1 cellular context compared by ENCODE assay signal in the genomic region with DNA sequence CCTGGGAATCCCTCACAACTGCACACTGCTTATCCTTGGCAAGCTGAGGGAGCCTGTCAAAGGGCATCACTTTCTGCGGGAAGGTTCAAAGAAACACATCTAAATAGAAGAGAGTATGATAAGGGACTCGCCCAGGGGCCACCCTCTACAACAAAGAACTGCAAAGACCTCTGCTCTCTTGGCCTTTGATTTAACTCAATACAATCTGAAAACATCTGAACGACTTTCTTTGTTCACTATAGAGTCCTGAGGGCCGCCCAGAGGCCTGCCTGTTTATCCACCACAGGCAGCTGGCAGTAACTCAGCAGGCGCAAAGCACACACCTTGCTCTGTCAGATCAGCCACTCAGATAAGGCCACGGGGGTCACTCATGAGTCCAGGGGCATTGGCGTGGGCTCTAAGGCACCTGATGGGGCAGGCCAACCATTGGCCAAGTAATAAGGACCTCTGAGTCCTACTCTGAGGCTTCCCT.
TF ChIP-seq lines count a peak whose summit lies in the region.

No MANE protein-coding gene starts in this region.

TF ChIP-seq in HepG2, 621 proteins besides CTCF, POLR2A, EP300 and RAD21 (continued from another document and continues in another):
- TF ChIP-seq, protein P1, sequence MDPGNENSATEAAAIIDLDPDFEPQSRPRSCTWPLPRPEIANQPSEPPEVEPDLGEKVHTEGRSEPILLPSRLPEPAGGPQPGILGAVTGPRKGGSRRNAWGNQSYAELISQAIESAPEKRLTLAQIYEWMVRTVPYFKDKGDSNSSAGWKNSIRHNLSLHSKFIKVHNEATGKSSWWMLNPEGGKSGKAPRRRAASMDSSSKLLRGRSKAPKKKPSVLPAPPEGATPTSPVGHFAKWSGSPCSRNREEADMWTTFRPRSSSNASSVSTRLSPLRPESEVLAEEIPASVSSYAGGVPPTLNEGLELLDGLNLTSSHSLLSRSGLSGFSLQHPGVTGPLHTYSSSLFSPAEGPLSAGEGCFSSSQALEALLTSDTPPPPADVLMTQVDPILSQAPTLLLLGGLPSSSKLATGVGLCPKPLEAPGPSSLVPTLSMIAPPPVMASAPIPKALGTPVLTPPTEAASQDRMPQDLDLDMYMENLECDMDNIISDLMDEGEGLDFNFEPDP (CRISPR knock-in tag; conservative IDR thresholded peaks at IDR 0.05) = no peak
- TF ChIP-seq DNMT3B (CRISPR knock-in tag; conservative IDR thresholded peaks at IDR 0.05) (no peak), ZNF703 (CRISPR knock-in tag; IDR thresholded peaks at IDR 0.05; ENCODE audit: borderline replicate concordance) (0 out of 2 replicates have a peak, but pooled peaks have one; percentile 42), TOE1 (CRISPR knock-in tag; IDR thresholded peaks at IDR 0.05) (no peak), TBL1XR1 (IDR thresholded peaks at IDR 0.05; ENCODE audit: borderline replicate concordance, low read length, partially characterized antibody) (no peak), SCMH1 (CRISPR knock-in tag; IDR thresholded peaks at IDR 0.05; ENCODE audit: borderline replicate concordance) (no peak), MLLT10 (CRISPR knock-in tag; IDR thresholded peaks at IDR 0.05) (no peak), IRF2 (CRISPR knock-in tag; IDR thresholded peaks at IDR 0.05) (peak; percentile 48; the same call in 1 of the 2 replicates), ZSCAN25 (CRISPR knock-in tag; IDR thresholded peaks at IDR 0.05) (no peak), SPEN (CRISPR knock-in tag; IDR thresholded peaks at IDR 0.05; ENCODE audit: low read depth) (no peak), POLR2AphosphoS2 (IDR thresholded peaks at IDR 0.05; ENCODE audit: low read depth, low read length) (no peak), ELF3 (CRISPR knock-in tag; IDR thresholded peaks at IDR 0.05) (no peak), NRL (CRISPR knock-in tag; IDR thresholded peaks at IDR 0.05; ENCODE audit: borderline replicate concordance) (no peak), ZNF263 (CRISPR knock-in tag; IDR thresholded peaks at IDR 0.05) (no peak), ZNF20 (CRISPR knock-in tag; IDR thresholded peaks at IDR 0.05) (no peak), ATF1 (CRISPR knock-in tag; IDR thresholded peaks at IDR 0.05) (no peak; the same call in 1 of the 2 replicates), NKX3-1 (CRISPR knock-in tag; IDR thresholded peaks at IDR 0.05) (no peak), ZNF839 (CRISPR knock-in tag; IDR thresholded peaks at IDR 0.05; ENCODE audit: borderline replicate concordance) (no peak), SALL2 (CRISPR knock-in tag; IDR thresholded peaks at IDR 0.05) (no peak), NR2C2 (CRISPR knock-in tag; IDR thresholded peaks at IDR 0.05; ENCODE audit: borderline replicate concordance) (peak; percentile 55; the same call in 1 of the 2 replicates), KDM4B (CRISPR knock-in tag; IDR thresholded peaks at IDR 0.05) (0 out of 2 replicates have a peak, but pooled peaks have one; percentile 28), ZNF570 (CRISPR knock-in tag; IDR thresholded peaks at IDR 0.05; ENCODE audit: borderline replicate concordance) (no peak)
- TF ChIP-seq, protein P2, sequence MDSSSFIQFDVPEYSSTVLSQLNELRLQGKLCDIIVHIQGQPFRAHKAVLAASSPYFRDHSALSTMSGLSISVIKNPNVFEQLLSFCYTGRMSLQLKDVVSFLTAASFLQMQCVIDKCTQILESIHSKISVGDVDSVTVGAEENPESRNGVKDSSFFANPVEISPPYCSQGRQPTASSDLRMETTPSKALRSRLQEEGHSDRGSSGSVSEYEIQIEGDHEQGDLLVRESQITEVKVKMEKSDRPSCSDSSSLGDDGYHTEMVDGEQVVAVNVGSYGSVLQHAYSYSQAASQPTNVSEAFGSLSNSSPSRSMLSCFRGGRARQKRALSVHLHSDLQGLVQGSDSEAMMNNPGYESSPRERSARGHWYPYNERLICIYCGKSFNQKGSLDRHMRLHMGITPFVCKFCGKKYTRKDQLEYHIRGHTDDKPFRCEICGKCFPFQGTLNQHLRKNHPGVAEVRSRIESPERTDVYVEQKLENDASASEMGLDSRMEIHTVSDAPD (CRISPR knock-in tag; IDR thresholded peaks at IDR 0.05) = peak; percentile 60; the same call in 1 of the 2 replicates
- TF ChIP-seq, protein P3, sequence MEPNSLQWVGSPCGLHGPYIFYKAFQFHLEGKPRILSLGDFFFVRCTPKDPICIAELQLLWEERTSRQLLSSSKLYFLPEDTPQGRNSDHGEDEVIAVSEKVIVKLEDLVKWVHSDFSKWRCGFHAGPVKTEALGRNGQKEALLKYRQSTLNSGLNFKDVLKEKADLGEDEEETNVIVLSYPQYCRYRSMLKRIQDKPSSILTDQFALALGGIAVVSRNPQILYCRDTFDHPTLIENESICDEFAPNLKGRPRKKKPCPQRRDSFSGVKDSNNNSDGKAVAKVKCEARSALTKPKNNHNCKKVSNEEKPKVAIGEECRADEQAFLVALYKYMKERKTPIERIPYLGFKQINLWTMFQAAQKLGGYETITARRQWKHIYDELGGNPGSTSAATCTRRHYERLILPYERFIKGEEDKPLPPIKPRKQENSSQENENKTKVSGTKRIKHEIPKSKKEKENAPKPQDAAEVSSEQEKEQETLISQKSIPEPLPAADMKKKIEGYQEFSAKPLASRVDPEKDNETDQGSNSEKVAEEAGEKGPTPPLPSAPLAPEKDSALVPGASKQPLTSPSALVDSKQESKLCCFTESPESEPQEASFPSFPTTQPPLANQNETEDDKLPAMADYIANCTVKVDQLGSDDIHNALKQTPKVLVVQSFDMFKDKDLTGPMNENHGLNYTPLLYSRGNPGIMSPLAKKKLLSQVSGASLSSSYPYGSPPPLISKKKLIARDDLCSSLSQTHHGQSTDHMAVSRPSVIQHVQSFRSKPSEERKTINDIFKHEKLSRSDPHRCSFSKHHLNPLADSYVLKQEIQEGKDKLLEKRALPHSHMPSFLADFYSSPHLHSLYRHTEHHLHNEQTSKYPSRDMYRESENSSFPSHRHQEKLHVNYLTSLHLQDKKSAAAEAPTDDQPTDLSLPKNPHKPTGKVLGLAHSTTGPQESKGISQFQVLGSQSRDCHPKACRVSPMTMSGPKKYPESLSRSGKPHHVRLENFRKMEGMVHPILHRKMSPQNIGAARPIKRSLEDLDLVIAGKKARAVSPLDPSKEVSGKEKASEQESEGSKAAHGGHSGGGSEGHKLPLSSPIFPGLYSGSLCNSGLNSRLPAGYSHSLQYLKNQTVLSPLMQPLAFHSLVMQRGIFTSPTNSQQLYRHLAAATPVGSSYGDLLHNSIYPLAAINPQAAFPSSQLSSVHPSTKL (CRISPR knock-in tag; IDR thresholded peaks at IDR 0.05) = peak; percentile 89; the same call in 1 of the 2 replicates
- TF ChIP-seq, protein P4, sequence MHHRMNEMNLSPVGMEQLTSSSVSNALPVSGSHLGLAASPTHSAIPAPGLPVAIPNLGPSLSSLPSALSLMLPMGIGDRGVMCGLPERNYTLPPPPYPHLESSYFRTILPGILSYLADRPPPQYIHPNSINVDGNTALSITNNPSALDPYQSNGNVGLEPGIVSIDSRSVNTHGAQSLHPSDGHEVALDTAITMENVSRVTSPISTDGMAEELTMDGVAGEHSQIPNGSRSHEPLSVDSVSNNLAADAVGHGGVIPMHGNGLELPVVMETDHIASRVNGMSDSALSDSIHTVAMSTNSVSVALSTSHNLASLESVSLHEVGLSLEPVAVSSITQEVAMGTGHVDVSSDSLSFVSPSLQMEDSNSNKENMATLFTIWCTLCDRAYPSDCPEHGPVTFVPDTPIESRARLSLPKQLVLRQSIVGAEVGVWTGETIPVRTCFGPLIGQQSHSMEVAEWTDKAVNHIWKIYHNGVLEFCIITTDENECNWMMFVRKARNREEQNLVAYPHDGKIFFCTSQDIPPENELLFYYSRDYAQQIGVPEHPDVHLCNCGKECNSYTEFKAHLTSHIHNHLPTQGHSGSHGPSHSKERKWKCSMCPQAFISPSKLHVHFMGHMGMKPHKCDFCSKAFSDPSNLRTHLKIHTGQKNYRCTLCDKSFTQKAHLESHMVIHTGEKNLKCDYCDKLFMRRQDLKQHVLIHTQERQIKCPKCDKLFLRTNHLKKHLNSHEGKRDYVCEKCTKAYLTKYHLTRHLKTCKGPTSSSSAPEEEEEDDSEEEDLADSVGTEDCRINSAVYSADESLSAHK (CRISPR knock-in tag; IDR thresholded peaks at IDR 0.05; ENCODE audit: borderline replicate concordance) = no peak
- TF ChIP-seq, protein P5, sequence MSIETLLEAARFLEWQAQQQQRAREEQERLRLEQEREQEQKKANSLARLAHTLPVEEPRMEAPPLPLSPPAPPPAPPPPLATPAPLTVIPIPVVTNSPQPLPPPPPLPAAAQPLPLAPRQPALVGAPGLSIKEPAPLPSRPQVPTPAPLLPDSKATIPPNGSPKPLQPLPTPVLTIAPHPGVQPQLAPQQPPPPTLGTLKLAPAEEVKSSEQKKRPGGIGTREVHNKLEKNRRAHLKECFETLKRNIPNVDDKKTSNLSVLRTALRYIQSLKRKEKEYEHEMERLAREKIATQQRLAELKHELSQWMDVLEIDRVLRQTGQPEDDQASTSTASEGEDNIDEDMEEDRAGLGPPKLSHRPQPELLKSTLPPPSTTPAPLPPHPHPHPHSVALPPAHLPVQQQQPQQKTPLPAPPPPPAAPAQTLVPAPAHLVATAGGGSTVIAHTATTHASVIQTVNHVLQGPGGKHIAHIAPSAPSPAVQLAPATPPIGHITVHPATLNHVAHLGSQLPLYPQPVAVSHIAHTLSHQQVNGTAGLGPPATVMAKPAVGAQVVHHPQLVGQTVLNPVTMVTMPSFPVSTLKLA (IDR thresholded peaks at IDR 0.05) = no peak
- TF ChIP-seq, protein P6, sequence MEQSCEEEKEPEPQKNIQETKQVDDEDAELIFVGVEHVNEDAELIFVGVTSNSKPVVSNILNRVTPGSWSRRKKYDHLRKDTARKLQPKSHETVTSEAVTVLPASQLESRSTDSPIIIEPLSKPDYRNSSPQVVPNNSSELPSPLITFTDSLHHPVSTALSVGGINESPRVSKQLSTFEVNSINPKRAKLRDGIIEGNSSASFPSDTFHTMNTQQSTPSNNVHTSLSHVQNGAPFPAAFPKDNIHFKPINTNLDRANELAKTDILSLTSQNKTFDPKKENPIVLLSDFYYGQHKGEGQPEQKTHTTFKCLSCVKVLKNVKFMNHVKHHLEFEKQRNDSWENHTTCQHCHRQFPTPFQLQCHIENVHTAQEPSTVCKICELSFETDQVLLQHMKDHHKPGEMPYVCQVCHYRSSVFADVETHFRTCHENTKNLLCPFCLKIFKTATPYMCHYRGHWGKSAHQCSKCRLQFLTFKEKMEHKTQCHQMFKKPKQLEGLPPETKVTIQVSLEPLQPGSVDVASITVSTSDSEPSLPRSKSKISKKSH (CRISPR knock-in tag; IDR thresholded peaks at IDR 0.05; ENCODE audit: borderline replicate concordance) = no peak
- TF ChIP-seq, protein P7, sequence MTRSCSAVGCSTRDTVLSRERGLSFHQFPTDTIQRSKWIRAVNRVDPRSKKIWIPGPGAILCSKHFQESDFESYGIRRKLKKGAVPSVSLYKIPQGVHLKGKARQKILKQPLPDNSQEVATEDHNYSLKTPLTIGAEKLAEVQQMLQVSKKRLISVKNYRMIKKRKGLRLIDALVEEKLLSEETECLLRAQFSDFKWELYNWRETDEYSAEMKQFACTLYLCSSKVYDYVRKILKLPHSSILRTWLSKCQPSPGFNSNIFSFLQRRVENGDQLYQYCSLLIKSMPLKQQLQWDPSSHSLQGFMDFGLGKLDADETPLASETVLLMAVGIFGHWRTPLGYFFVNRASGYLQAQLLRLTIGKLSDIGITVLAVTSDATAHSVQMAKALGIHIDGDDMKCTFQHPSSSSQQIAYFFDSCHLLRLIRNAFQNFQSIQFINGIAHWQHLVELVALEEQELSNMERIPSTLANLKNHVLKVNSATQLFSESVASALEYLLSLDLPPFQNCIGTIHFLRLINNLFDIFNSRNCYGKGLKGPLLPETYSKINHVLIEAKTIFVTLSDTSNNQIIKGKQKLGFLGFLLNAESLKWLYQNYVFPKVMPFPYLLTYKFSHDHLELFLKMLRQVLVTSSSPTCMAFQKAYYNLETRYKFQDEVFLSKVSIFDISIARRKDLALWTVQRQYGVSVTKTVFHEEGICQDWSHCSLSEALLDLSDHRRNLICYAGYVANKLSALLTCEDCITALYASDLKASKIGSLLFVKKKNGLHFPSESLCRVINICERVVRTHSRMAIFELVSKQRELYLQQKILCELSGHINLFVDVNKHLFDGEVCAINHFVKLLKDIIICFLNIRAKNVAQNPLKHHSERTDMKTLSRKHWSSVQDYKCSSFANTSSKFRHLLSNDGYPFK (CRISPR knock-in tag; IDR thresholded peaks at IDR 0.05; ENCODE audit: borderline replicate concordance) = no peak
- TF ChIP-seq, protein P8, sequence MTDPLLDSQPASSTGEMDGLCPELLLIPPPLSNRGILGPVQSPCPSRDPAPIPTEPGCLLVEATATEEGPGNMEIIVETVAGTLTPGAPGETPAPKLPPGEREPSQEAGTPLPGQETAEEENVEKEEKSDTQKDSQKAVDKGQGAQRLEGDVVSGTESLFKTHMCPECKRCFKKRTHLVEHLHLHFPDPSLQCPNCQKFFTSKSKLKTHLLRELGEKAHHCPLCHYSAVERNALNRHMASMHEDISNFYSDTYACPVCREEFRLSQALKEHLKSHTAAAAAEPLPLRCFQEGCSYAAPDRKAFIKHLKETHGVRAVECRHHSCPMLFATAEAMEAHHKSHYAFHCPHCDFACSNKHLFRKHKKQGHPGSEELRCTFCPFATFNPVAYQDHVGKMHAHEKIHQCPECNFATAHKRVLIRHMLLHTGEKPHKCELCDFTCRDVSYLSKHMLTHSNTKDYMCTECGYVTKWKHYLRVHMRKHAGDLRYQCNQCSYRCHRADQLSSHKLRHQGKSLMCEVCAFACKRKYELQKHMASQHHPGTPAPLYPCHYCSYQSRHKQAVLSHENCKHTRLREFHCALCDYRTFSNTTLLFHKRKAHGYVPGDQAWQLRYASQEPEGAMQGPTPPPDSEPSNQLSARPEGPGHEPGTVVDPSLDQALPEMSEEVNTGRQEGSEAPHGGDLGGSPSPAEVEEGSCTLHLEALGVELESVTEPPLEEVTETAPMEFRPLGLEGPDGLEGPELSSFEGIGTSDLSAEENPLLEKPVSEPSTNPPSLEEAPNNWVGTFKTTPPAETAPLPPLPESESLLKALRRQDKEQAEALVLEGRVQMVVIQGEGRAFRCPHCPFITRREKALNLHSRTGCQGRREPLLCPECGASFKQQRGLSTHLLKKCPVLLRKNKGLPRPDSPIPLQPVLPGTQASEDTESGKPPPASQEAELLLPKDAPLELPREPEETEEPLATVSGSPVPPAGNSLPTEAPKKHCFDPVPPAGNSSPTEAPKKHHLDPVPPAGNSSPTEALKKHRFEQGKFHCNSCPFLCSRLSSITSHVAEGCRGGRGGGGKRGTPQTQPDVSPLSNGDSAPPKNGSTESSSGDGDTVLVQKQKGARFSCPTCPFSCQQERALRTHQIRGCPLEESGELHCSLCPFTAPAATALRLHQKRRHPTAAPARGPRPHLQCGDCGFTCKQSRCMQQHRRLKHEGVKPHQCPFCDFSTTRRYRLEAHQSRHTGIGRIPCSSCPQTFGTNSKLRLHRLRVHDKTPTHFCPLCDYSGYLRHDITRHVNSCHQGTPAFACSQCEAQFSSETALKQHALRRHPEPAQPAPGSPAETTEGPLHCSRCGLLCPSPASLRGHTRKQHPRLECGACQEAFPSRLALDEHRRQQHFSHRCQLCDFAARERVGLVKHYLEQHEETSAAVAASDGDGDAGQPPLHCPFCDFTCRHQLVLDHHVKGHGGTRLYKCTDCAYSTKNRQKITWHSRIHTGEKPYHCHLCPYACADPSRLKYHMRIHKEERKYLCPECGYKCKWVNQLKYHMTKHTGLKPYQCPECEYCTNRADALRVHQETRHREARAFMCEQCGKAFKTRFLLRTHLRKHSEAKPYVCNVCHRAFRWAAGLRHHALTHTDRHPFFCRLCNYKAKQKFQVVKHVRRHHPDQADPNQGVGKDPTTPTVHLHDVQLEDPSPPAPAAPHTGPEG (CRISPR knock-in tag; IDR thresholded peaks at IDR 0.05) = no peak
- TF ChIP-seq, protein P9, sequence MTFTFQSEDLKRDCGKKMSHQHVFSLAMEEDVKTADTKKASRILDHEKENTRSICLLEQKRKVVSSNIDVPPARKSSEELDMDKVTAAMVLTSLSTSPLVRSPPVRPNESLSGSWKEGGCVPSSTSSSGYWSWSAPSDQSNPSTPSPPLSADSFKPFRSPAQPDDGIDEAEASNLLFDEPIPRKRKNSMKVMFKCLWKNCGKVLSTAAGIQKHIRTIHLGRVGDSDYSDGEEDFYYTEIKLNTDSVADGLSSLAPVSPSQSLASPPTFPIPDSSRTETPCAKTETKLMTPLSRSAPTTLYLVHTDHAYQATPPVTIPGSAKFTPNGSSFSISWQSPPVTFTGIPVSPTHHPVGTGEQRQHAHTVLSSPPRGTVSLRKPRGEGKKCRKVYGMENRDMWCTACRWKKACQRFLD (CRISPR knock-in tag; IDR thresholded peaks at IDR 0.05; ENCODE audit: borderline replicate concordance) = no peak
